8 cellular contexts compared by ENCODE assay signal in genomic region chr11:77046060-77046501, GRCh38. TPM values are rescaled to one million over a fixed set of nuclear protein-coding genes. Genes with fewer than 3 reads are reported as not detected.
DNase-seq lines count a peak whose midpoint lies in the region; ATAC-seq and TF ChIP-seq lines count a peak whose summit lies in the region.

No MANE protein-coding gene starts in this region.

- intact Hi-C loops in upper lobe of right lung (cut with DNase I) = loop anchor here (5.0 kb wide), 1 partner anchor 46 kb away; no protein-coding TSS in a partner anchor

- H3K36me3 ChIP-seq in MG63 = no peaks in the 10 kb centered on the region
- H3K36me3 ChIP-seq in upper lobe of right lung = no peaks in the 10 kb centered on the region

- no peak overlapping the region for H3K4me3 Mint-ChIP-seq in activated CD4-positive, alpha-beta memory T cell treated with anti-CD3 and anti-CD28 coated beads, Interleukin-2, amount 10 ng/mL, durations not matched to agents 7 days and 5 days
- peak overlapping the region in 1 of 2 donors; percentile 27 for H3K4me3 Mint-ChIP-seq in effector memory CD8-positive, alpha-beta T cell
- H3K4me3 Mint-ChIP-seq in naive B cell = peak overlapping the region in 2 of 8 donors; percentile 18 to 45

- DNase-seq in NCI-H1436 (lab: John Stamatoyannopoulos, UW) = peak; percentile 47
- no peak for DNase-seq in NCI-H1436 treated with DMSO at 0.1 percent for 48 hours (lab: John Stamatoyannopoulos, UW)
- DNase-seq in MG63 = peak; percentile 22
- peak; percentile 62 for DNase-seq in activated CD4-positive, alpha-beta memory T cell treated with anti-CD3 and anti-CD28 coated beads, Interleukin-2, amount 10 ng/mL, durations not matched to agents 7 days and 5 days
- peak; percentile 45 to 48 (median 48) for DNase-seq in effector memory CD8-positive, alpha-beta T cell
- DNase-seq in naive B cell = peak; percentile 36
- DNase-seq in upper lobe of right lung = peak; percentile 79

- no peak overlapping the region for H3K27ac ChIP-seq in upper lobe of right lung

- CTCF ChIA-PET in activated CD4-positive, alpha-beta memory T cell treated with anti-CD3 and anti-CD28 coated beads, Interleukin-2, amount 10 ng/mL, durations not matched to agents 7 days and 5 days (lab: Charles Lee) = interaction anchor here (0.9 to 1.8 kb wide), 8 partner anchors 8 to 311 kb away, joined by 3 to 12 read pairs (median 6); partner anchors contain the start of gene B3GNT6

- H3K9me3 Mint-ChIP-seq in activated CD4-positive, alpha-beta memory T cell treated with anti-CD3 and anti-CD28 coated beads, Interleukin-2, amount 10 ng/mL, durations not matched to agents 7 days and 5 days = no peaks in the 10 kb centered on the region
- no peaks in the 10 kb centered on the region for H3K9me3 Mint-ChIP-seq in effector memory CD8-positive, alpha-beta T cell
- H3K9me3 Mint-ChIP-seq in naive B cell = peaks cover 0 to 1% (median 0%) of the 10 kb centered on the region in 7 donors

- H3K27ac Mint-ChIP-seq in activated CD4-positive, alpha-beta memory T cell treated with anti-CD3 and anti-CD28 coated beads, Interleukin-2, amount 10 ng/mL, durations not matched to agents 7 days and 5 days = no peak overlapping the region
- H3K27ac Mint-ChIP-seq in effector memory CD8-positive, alpha-beta T cell = no peak overlapping the region
- H3K27ac Mint-ChIP-seq in naive B cell = no peak overlapping the region

- ATAC-seq in effector memory CD8-positive, alpha-beta T cell (replicated peaks) = peak; percentile 25
- ATAC-seq in naive B cell (ENCODE audit: low read depth in 2 of 2) (peak; percentile 34 to 35), upper lobe of right lung (peak; percentile 85), HG03159 (IDR thresholded peaks at IDR 0.05; ENCODE audit: unreplicated experiment) (no peak)

- H3K27me3 Mint-ChIP-seq in activated CD4-positive, alpha-beta memory T cell treated with anti-CD3 and anti-CD28 coated beads, Interleukin-2, amount 10 ng/mL, durations not matched to agents 7 days and 5 days = peaks cover 24% of the 10 kb centered on the region
- peaks cover 13 to 43% of the 10 kb centered on the region in 2 donors for H3K27me3 Mint-ChIP-seq in effector memory CD8-positive, alpha-beta T cell
- H3K27me3 Mint-ChIP-seq in naive B cell = peaks cover 21 to 46% (median 41%) of the 10 kb centered on the region in 3 donors

- H3K4me1 Mint-ChIP-seq in activated CD4-positive, alpha-beta memory T cell treated with anti-CD3 and anti-CD28 coated beads, Interleukin-2, amount 10 ng/mL, durations not matched to agents 7 days and 5 days = peaks cover 14% of the 10 kb centered on the region
- H3K4me1 Mint-ChIP-seq in effector memory CD8-positive, alpha-beta T cell (ENCODE audit: low read depth in 2 of 2) = peaks cover 5 to 8% of the 10 kb centered on the region in 2 donors
- peaks cover 7 to 18% (median 9%) of the 10 kb centered on the region in 3 donors for H3K4me1 Mint-ChIP-seq in naive B cell

- H3K4me3 ChIP-seq in MG63 (no peak overlapping the region), upper lobe of right lung (no peak overlapping the region)

- no peaks in the 10 kb centered on the region for H3K36me3 Mint-ChIP-seq in activated CD4-positive, alpha-beta memory T cell treated with anti-CD3 and anti-CD28 coated beads, Interleukin-2, amount 10 ng/mL, durations not matched to agents 7 days and 5 days (ENCODE audit: low read depth)
- H3K36me3 Mint-ChIP-seq in effector memory CD8-positive, alpha-beta T cell (ENCODE audit: insufficient read depth) = peaks cover 16% of the 10 kb centered on the region
- H3K36me3 Mint-ChIP-seq in naive B cell = no peaks in the 10 kb centered on the region

- no peaks in the 10 kb centered on the region for H3K27me3 ChIP-seq in MG63
- H3K27me3 ChIP-seq in upper lobe of right lung = peaks cover 17% of the 10 kb centered on the region

- no peaks in the 10 kb centered on the region for H3K4me1 ChIP-seq in upper lobe of right lung

- TF ChIP-seq CTCF in upper lobe of right lung (IDR thresholded peaks at IDR 0.05) = peak; percentile 67

- POLR2A ChIA-PET in activated CD4-positive, alpha-beta memory T cell treated with anti-CD3 and anti-CD28 coated beads, Interleukin-2, amount 10 ng/mL, durations not matched to agents 7 days and 5 days (lab: Charles Lee) = no interaction called here

- no peaks in the 10 kb centered on the region for H3K9me3 ChIP-seq in MG63
- no peaks in the 10 kb centered on the region for H3K9me3 ChIP-seq in upper lobe of right lung

RNA-seq across cellular contexts. Expression of gene B3GNT6, which starts 11.9 kb away (rescaled TPM):
- total RNA-seq in MG63 (2014; rRNA removed; shearing (Covaris generic); ENCODE audit: low replicate concordance) = not detected in 2 replicates
- not detected for total RNA-seq in activated CD4-positive, alpha-beta memory T cell treated with anti-CD3 and anti-CD28 coated beads, Interleukin-2, amount 10 ng/mL, durations not matched to agents 7 days and 5 days
- not detected for polyA plus RNA-seq in naive B cell (ENCODE audit: low read depth in 6 of 6)
- not detected for total RNA-seq in upper lobe of right lung

RNA-seq across cellular contexts. Expression of gene CAPN5, which starts 20.7 kb away (rescaled TPM):
- 2.1 and 6.1 TPM in 2 replicates for total RNA-seq in MG63 (2014; rRNA removed; shearing (Covaris generic); ENCODE audit: low replicate concordance)
- under 1 TPM; 0.43 to 0.65 TPM for total RNA-seq in activated CD4-positive, alpha-beta memory T cell treated with anti-CD3 and anti-CD28 coated beads, Interleukin-2, amount 10 ng/mL, durations not matched to agents 7 days and 5 days
- under 1 TPM in 2 of 6 donors, not detected in 4; 0.33 to 0.87 TPM for polyA plus RNA-seq in naive B cell (ENCODE audit: low read depth in 6 of 6)
- total RNA-seq in upper lobe of right lung = 6.5 TPM

RNA-seq across cellular contexts. Expression of gene OMP, which starts 56.6 kb away (rescaled TPM):
- not detected in 2 replicates for total RNA-seq in MG63 (2014; rRNA removed; shearing (Covaris generic); ENCODE audit: low replicate concordance)
- not detected for total RNA-seq in activated CD4-positive, alpha-beta memory T cell treated with anti-CD3 and anti-CD28 coated beads, Interleukin-2, amount 10 ng/mL, durations not matched to agents 7 days and 5 days
- not detected for polyA plus RNA-seq in naive B cell (ENCODE audit: low read depth in 6 of 6)
- total RNA-seq in upper lobe of right lung = not detected
